ENCODE assay signal across 17 cellular contexts in the genomic region with DNA sequence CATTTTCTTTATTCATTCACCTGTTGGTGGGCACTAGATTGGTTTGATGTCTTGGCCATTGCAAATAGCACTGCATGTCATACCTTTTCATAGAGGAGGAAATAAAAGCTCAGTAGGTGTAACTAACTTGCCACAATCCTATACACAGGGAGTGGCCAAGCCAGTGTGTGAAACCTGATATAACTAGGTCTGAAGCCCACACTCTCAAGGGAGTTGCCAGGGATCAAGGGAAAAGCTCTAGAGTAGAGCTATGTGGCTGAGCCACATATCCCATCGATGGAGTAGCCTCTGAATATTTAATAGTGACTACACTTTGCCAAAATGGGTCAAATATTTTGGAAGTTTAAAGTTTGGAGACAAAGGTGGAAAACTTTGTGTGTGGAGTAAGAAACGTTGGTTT.
A peak's percentile ranks its signal among the peaks of the same experiment; 100 is the strongest.
DNase-seq lines count a peak whose midpoint lies in the region; ATAC-seq and TF ChIP-seq lines count a peak whose summit lies in the region.
"Had no signal": no experiment of that assay in that cellular context is flagged by ENCODE, and none has a peak within 500 bp of the region (broad histone marks: within the 10 kb centered on the region; RNA-seq: fewer than 3 reads in every experiment).

No MANE protein-coding gene starts in this region.

- DNase-seq in WTC11 (ENCODE audit: low spot score) (no peak), islet precursor cell (peak; percentile 9), medulla oblongata (ENCODE audit: extremely low spot score) (no peak)
- no peak for DNase-seq in activated T-cell treated with anti-CD3 and anti-CD28 coated beads, Interleukin-2, amount 50 U/mL, for 72 hours
- DNase-seq: AML-193; Caco-2; Calu3; CD4-positive, alpha-beta T cell; CD8-positive, alpha-beta T cell; DMS79 treated with DMSO at 0.1 percent for 48 hours; GF-D8 had no signal

- H3K27ac Mint-ChIP-seq in WTC11, result peak overlapping the region; percentile 6; the same call in 1 of the 2 replicates
- H3K27ac Mint-ChIP-seq in activated T-cell treated with anti-CD3 and anti-CD28 coated beads, Interleukin-2, amount 50 U/mL, for 72 hours, result no peak overlapping the region
- H3K27ac Mint-ChIP-seq: B cell; CD4-positive, alpha-beta T cell; CD8-positive, alpha-beta T cell had no signal

- peaks cover 16% of the 10 kb centered on the region for H3K36me3 Mint-ChIP-seq in WTC11
- no peaks in the 10 kb centered on the region for H3K36me3 Mint-ChIP-seq in activated T-cell treated with anti-CD3 and anti-CD28 coated beads, Interleukin-2, amount 50 U/mL, for 72 hours (ENCODE audit: insufficient read depth in 2 of 2)
- H3K36me3 Mint-ChIP-seq: CD8-positive, alpha-beta T cell had no signal

- CTCF ChIA-PET in HEK293 (lab: Yijun Ruan, JAX) (interaction anchor here (0.6 to 0.7 kb wide), 3 partner anchors 18 to 746 kb away, joined by 3 to 5 read pairs (median 3); no protein-coding TSS in a partner anchor), WTC11 (lab: Charles Lee) (no interaction called here)

- H3K4me1 ChIP-seq in HEK293 (ENCODE audit: control insufficient read depth, insufficient read depth, low read length), result peaks cover 7% of the 10 kb centered on the region
- H3K4me1 ChIP-seq: A549; BLaER1 treated with 17β-estradiol and CSF1 and Interleukin-3, amounts not matched to agents 10 nM and 100 nM; Caco-2 had no signal

- peaks cover 17% of the 10 kb centered on the region for H3K9me3 Mint-ChIP-seq in WTC11
- peaks cover 1 to 3% of the 10 kb centered on the region in 2 donors for H3K9me3 Mint-ChIP-seq in activated T-cell treated with anti-CD3 and anti-CD28 coated beads, Interleukin-2, amount 50 U/mL, for 72 hours
- H3K9me3 Mint-ChIP-seq: CD4-positive, alpha-beta T cell; CD8-positive, alpha-beta T cell had no signal

- H3K36me3 ChIP-seq in HEK293 (ENCODE audit: control insufficient read depth in 2 of 2, insufficient read depth in 1 of 2, low read length in 2 of 2), result no peaks in the 10 kb centered on the region
- H3K36me3 ChIP-seq: BLaER1 treated with 17β-estradiol and CSF1 and Interleukin-3, amounts not matched to agents 10 nM and 100 nM had no signal

- no peak overlapping the region for H3K4me3 ChIP-seq in HEK293 (ENCODE audit: low read depth, low read length)
- H3K4me3 ChIP-seq: A549; BLaER1 treated with 17β-estradiol and CSF1 and Interleukin-3, amounts not matched to agents 10 nM and 100 nM had no signal

- no peak overlapping the region for H3K4me3 Mint-ChIP-seq in WTC11
- no peak overlapping the region for H3K4me3 Mint-ChIP-seq in activated T-cell treated with anti-CD3 and anti-CD28 coated beads, Interleukin-2, amount 50 U/mL, for 72 hours
- H3K4me3 Mint-ChIP-seq: B cell; CD4-positive, alpha-beta T cell; CD8-positive, alpha-beta T cell had no signal

- POLR2A ChIA-PET in HEK293 (lab: Yijun Ruan, JAX) (no interaction called here), WTC11 (lab: Charles Lee) (no interaction called here)

- no peaks in the 10 kb centered on the region; the same call in 1 of the 2 replicates for H3K9me3 ChIP-seq in HEK293 (ENCODE audit: control insufficient read depth, insufficient read depth, low read depth, low read length)
- H3K9me3 ChIP-seq: A549; BLaER1 treated with 17β-estradiol and CSF1 and Interleukin-3, amounts not matched to agents 10 nM and 100 nM; Caco-2 had no signal

- no peak for ATAC-seq in WTC11
- ATAC-seq in activated T-cell treated with anti-CD3 and anti-CD28 coated beads, Interleukin-2, amount 50 U/mL, for 72 hours (replicated peaks in 1 of 2), result no peak
- ATAC-seq: A549; CD8-positive, alpha-beta T cell had no signal

- no peak overlapping the region for H3K27ac ChIP-seq in HEK293 (ENCODE audit: extremely low read depth, low read depth, low read length)
- H3K27ac ChIP-seq: 22Rv1; A549; BLaER1 treated with 17β-estradiol and CSF1 and Interleukin-3, amounts not matched to agents 10 nM and 100 nM; C4-2B had no signal

- TF ChIP-seq CTCF in HEK293 (tag by site-specific recombination; IDR thresholded peaks at IDR 0.05), result no peak
- TF ChIP-seq CTCF in WTC11 (IDR thresholded peaks at IDR 0.05), result no peak

- H3K4me1 Mint-ChIP-seq in WTC11, result peaks cover 60% of the 10 kb centered on the region
- H3K4me1 Mint-ChIP-seq in activated T-cell treated with anti-CD3 and anti-CD28 coated beads, Interleukin-2, amount 50 U/mL, for 72 hours (ENCODE audit: low read depth), result no peaks in the 10 kb centered on the region
- H3K4me1 Mint-ChIP-seq: B cell had no signal

- no peaks in the 10 kb centered on the region for H3K27me3 Mint-ChIP-seq in WTC11 (ENCODE audit: low read depth)
- peaks cover 16% of the 10 kb centered on the region for H3K27me3 Mint-ChIP-seq in activated T-cell treated with anti-CD3 and anti-CD28 coated beads, Interleukin-2, amount 50 U/mL, for 72 hours (ENCODE audit: low read depth)
- H3K27me3 Mint-ChIP-seq: B cell had no signal

TF ChIP-seq in HEK293, 187 proteins besides CTCF, POLR2A, EP300 and RAD21:
- no peak for TF ChIP-seq GLI4 (tag by site-specific recombination; IDR thresholded peaks at IDR 0.05)
- TF ChIP-seq ZBTB48 (tag by site-specific recombination; IDR thresholded peaks at IDR 0.05), result peak; percentile 74

TF ChIP-seq in WTC11, 78 proteins besides CTCF, POLR2A, EP300 and RAD21:
- no peak for TF ChIP-seq IRF2 (CRISPR knock-in tag; IDR thresholded peaks at IDR 0.05; ENCODE audit: borderline replicate concordance, low read depth)
